ENCODE assay signal across 9 cellular contexts in the genomic region with DNA sequence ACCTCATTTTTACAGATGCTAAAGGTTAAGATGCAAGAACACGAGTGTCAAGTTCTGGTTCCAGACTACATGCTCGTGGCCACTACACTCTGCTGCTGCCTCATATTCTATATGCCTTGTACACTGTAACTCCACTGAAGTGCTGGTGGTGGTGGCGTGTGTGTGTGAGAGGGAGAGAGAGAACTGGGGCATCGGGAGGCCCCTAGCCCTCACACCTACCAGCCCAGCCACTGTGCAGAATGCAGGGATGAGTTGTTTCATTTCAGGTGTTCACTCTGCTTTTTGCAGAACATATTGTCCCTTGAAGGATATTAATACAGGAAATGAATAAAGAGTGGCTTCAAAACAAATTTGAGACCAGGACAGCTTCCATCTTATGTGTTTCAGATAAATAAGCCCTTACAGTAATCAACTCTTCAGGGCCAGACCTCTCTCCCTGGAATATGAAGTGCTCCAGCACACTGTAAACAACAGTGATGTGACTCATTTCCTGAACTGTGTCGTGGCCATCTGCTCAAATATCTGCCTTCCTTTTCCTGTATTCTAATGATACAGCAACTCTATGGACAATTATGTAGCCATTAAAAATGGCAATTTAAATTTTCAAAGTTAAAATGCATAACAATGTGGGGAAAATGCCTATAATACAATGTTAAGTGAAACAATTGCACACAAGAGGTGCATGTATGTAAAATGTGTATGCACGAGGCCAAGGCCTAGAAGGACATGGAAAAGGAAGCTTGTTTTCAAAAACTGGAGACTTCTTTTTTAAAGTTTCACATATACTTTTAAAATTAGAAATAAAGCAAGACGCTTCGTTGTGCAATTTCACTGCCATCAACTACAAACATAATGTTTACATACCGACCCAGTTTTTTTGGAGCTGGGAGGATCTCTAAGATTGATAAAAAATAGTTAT.
A peak's percentile ranks its signal among the peaks of the same experiment; 100 is the strongest.
DNase-seq lines count a peak whose midpoint lies in the region; ATAC-seq and TF ChIP-seq lines count a peak whose summit lies in the region.
"Had no signal": no experiment of that assay in that cellular context is flagged by ENCODE, and none has a peak within 500 bp of the region (broad histone marks: within the 10 kb centered on the region; RNA-seq: fewer than 3 reads in every experiment).

No MANE protein-coding gene starts in this region.

- H3K4me1 ChIP-seq in right atrium auricular region = peaks cover 0 to 8% of the 10 kb centered on the region in 2 donors
- H3K4me1 ChIP-seq in gastroesophageal sphincter = peaks cover 0 to 10% (median 5%) of the 10 kb centered on the region in 3 donors
- peaks cover 0 to 12% (median 8%) of the 10 kb centered on the region in 4 donors for H3K4me1 ChIP-seq in sigmoid colon

- TF ChIP-seq POLR2A in gastroesophageal sphincter (IDR thresholded peaks at IDR 0.05) (no peak), sigmoid colon (IDR thresholded peaks at IDR 0.05) (no peak)

- H3K4me3 ChIP-seq in right atrium auricular region (no peak overlapping the region), gastroesophageal sphincter (no peak overlapping the region), sigmoid colon (no peak overlapping the region)

- ATAC-seq in Right ventricle myocardium superior (ENCODE audit: poor library complexity) (peak; percentile 77), gastroesophageal sphincter (peak; percentile 71), HG02981 (IDR thresholded peaks at IDR 0.05; ENCODE audit: unreplicated experiment) (no peak)

- H3K27me3 ChIP-seq in right atrium auricular region (no peaks in the 10 kb centered on the region), gastroesophageal sphincter (no peaks in the 10 kb centered on the region), sigmoid colon (no peaks in the 10 kb centered on the region)
- H3K27me3 ChIP-seq: neutrophil had no signal

- H3K36me3 ChIP-seq in right atrium auricular region = no peaks in the 10 kb centered on the region
- H3K36me3 ChIP-seq in gastroesophageal sphincter = no peaks in the 10 kb centered on the region
- no peaks in the 10 kb centered on the region for H3K36me3 ChIP-seq in sigmoid colon

- no peak overlapping the region for H3K27ac ChIP-seq in right atrium auricular region
- H3K27ac ChIP-seq in gastroesophageal sphincter = peak overlapping the region in 2 of 4 donors; percentile 23 to 29
- H3K27ac ChIP-seq in sigmoid colon = peak overlapping the region in 1 of 4 donors; percentile 47
- H3K27ac ChIP-seq: neutrophil had no signal

- TF ChIP-seq EP300 in gastroesophageal sphincter (IDR thresholded peaks at IDR 0.05) (no peak), sigmoid colon (IDR thresholded peaks at IDR 0.05) (no peak)

- DNase-seq in Right ventricle myocardium superior (no peak), right atrium auricular region (ENCODE audit: low spot score) (no peak), RPMI7951 (ENCODE audit: low read depth) (peak; percentile 72), HuH-7 (ENCODE audit: low spot score) (no peak), sigmoid colon (no peak), activated gamma-delta T cell treated with Interleukin-2 at 50 U/mL for 16 hours (no peak)

- TF ChIP-seq CTCF in right atrium auricular region (IDR thresholded peaks at IDR 0.05) = no peak
- TF ChIP-seq CTCF in gastroesophageal sphincter (IDR thresholded peaks at IDR 0.05) = no peak
- TF ChIP-seq CTCF in sigmoid colon (IDR thresholded peaks at IDR 0.05) = no peak

- 70 to 76% methylated on average over 9 of the region's 9 CpGs for WGBS in gastroesophageal sphincter (ENCODE audit: low coverage in 1 of 2), 2 donors
- 72 to 73% methylated on average over 9 of the region's 9 CpGs for WGBS in sigmoid colon, 2 donors

- intact Hi-C loops in Right ventricle myocardium superior (cut with DNase I) (no loop called here), sigmoid colon (cut with DNase I) (no loop called here)

- H3K9me3 ChIP-seq in right atrium auricular region = no peaks in the 10 kb centered on the region
- no peaks in the 10 kb centered on the region for H3K9me3 ChIP-seq in gastroesophageal sphincter
- no peaks in the 10 kb centered on the region for H3K9me3 ChIP-seq in sigmoid colon
- H3K9me3 ChIP-seq: neutrophil had no signal
